9 cellular contexts compared by ENCODE assay signal in the genomic region with DNA sequence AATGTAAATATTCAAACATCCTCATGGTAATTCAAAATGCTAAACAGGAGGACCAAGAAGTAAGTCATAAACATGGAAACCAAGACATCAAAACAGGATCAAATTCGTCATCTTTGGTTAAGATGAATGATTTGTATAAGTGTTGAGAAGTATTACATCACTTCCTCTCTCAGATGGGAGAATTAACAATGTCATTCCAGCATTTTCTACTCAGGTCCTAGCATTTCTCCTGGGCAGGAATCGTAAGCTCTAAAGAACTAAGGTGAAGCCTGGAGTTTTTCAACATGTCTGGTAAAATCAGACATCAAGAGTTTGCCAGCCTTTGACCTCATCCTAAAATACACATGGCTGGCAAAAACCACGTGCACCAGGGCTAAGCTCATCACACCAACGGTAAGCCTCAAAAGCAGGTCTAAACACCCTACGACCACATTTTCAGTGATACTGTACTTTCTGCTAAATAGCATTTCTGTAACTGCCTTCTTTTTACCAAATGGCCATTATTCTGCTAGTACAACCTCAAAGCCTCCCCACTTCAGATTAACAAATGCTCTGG. TPM values are rescaled to one million over a fixed set of nuclear protein-coding genes. Genes with fewer than 3 reads are reported as not detected.
DNase-seq lines count a peak whose midpoint lies in the region; ATAC-seq, FAIRE-seq and TF ChIP-seq lines count a peak whose summit lies in the region.
"Had no signal": no experiment of that assay in that cellular context is flagged by ENCODE, and none has a peak within 500 bp of the region (broad histone marks: within the 10 kb centered on the region; RNA-seq: fewer than 3 reads in every experiment).

No MANE protein-coding gene starts in this region.

- FAIRE-seq in D721Med (lab: Jason Lieb, UNC): peak; percentile 32
- FAIRE-seq: TTC549 had no signal

- TF ChIP-seq CTCF in D721Med (IDR thresholded peaks at IDR 0.05; ENCODE audit: insufficient read depth, missing control alignments): no peak
- no peak for TF ChIP-seq CTCF in dorsolateral prefrontal cortex (IDR thresholded peaks at IDR 0.05 in 54 of 56, conservative IDR thresholded peaks at IDR 0.05 in 2 of 56; ENCODE audit: low read depth in 1 of 56, partially characterized antibody in 56 of 56)
- TF ChIP-seq CTCF in neural progenitor cell (IDR thresholded peaks at IDR 0.05): no peak

- peaks cover 90% of the 10 kb centered on the region for H3K4me1 Mint-ChIP-seq in neural progenitor cell

- H3K27me3 ChIP-seq in dorsolateral prefrontal cortex (no peaks in the 10 kb centered on the region), neural progenitor cell (no peaks in the 10 kb centered on the region)

- H3K27ac Mint-ChIP-seq in neural progenitor cell: peak overlapping the region; percentile 6

- peaks cover 100% of the 10 kb centered on the region for H4K20me1 ChIP-seq in neural progenitor cell (ENCODE audit: low read depth)

- no peaks in the 10 kb centered on the region for H3K9me3 ChIP-seq in neural progenitor cell (ENCODE audit: low read depth)

- peaks cover 95% of the 10 kb centered on the region for H3K79me2 ChIP-seq in neural progenitor cell (ENCODE audit: low read depth)

- ATAC-seq in GM21825 (IDR thresholded peaks at IDR 0.05; ENCODE audit: unreplicated experiment): no peak

- no peak overlapping the region for H2AFZ ChIP-seq in neural progenitor cell (replicated peaks)

- peaks cover 2% of the 10 kb centered on the region for H3K36me3 Mint-ChIP-seq in neural progenitor cell

- no peaks in the 10 kb centered on the region for H3K27me3 Mint-ChIP-seq in neural progenitor cell (ENCODE audit: insufficient read depth, low read depth)

- H3F3A ChIP-seq in neural progenitor cell (ENCODE audit: low read depth): peaks cover 45% of the 10 kb centered on the region

- no peak for DNase-seq in D721Med (ENCODE audit: insufficient read length, low spot score)
- DNase-seq in MV-4-11 (lab: John Stamatoyannopoulos, UW): peak; percentile 65
- DNase-seq in dorsolateral prefrontal cortex: no peak
- DNase-seq in neural progenitor cell (ENCODE audit: low spot score): no peak
- no peak for DNase-seq in retina
- no peak for DNase-seq in hippocampal formation (lab: John Stamatoyannopoulos, UW)
- DNase-seq in RPMI8226: no peak

- H3K9ac ChIP-seq in neural progenitor cell: no peak overlapping the region

- H3K4me3 ChIP-seq in dorsolateral prefrontal cortex: peak overlapping the region in 15 of 59 donors; percentile 2 to 42 (median 21)
- H3K4me3 ChIP-seq in neural progenitor cell: no peak overlapping the region

- H3K9me3 Mint-ChIP-seq in neural progenitor cell: no peaks in the 10 kb centered on the region

- H3K27ac ChIP-seq in dorsolateral prefrontal cortex (peak overlapping the region in 56 of 59 donors; percentile 7 to 87 (median 76)), neural progenitor cell (no peak overlapping the region)

- no peaks in the 10 kb centered on the region for H3K36me3 ChIP-seq in neural progenitor cell

- H3K4me2 ChIP-seq in neural progenitor cell: peak overlapping the region; percentile 40

- H3K4me1 ChIP-seq in neural progenitor cell: peaks cover 87% of the 10 kb centered on the region

- H3K4me3 Mint-ChIP-seq in neural progenitor cell: peak overlapping the region; percentile 22

- intact Hi-C loops in dorsolateral prefrontal cortex (cut with DNase I): no loop called here

RNA-seq across cellular contexts. Expression of gene RANBP3, which starts 24.8 kb away (rescaled TPM):
- total RNA-seq in dorsolateral prefrontal cortex (100 to 1,000 TPM in 31 of 120 experiments, 10 to 100 TPM in 89; 71.9 to 120 (median 93.1) TPM), neural progenitor cell (ENCODE audit: low replicate concordance) (77.8 and 83.5 TPM in 2 replicates)

RNA-seq across cellular contexts. Expression of gene CAPS, which starts 39.1 kb away (rescaled TPM):
- total RNA-seq in dorsolateral prefrontal cortex: 10 to 100 TPM in 113 of 120 experiments, 1 to 10 TPM in 7; 7.5 to 55.0 (median 19.2) TPM
- 2.2 and 12.4 TPM in 2 replicates for total RNA-seq in neural progenitor cell (ENCODE audit: low replicate concordance)

RNA-seq across cellular contexts. Expression of gene VMAC, which starts 48.4 kb away (rescaled TPM):
- total RNA-seq in dorsolateral prefrontal cortex (10 to 100 TPM in 11 of 120 experiments, 1 to 10 TPM in 109; 3.0 to 14.3 (median 7.2) TPM), neural progenitor cell (ENCODE audit: low replicate concordance) (4.6 and 6.8 TPM in 2 replicates)

RNA-seq across cellular contexts. Expression of gene NDUFA11, which starts 49.5 kb away (rescaled TPM):
- total RNA-seq in dorsolateral prefrontal cortex: 100 to 1,000 TPM in 119 of 120 experiments, 10 to 100 TPM in 1; 98.5 to 237 (median 172) TPM
- 102 and 197 TPM in 2 replicates for total RNA-seq in neural progenitor cell (ENCODE audit: low replicate concordance)
